ENCODE assay signal across 8 cellular contexts in the genomic region with DNA sequence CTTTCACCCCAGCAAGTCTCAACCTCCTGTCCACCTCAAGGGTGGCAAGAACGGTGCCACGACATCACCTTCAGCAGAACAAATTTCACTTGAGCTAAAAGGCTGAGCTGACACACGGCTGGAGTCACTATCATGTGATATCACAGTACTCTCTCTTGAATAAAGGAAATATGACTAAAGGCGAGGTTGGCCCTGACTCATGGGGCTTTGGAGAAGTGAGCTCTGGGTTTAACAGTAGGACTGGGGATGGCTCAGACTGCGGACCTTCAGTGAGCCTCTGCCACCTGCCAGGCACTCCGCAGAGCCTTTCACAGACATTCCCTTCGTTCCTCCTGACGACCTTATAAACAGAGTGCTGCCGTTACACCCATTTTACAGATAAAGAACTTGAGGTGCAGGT. TPM values are rescaled to one million over a fixed set of nuclear protein-coding genes. Genes with fewer than 3 reads are reported as not detected.
DNase-seq lines count a peak whose midpoint lies in the region; ATAC-seq and TF ChIP-seq lines count a peak whose summit lies in the region.

No MANE protein-coding gene starts in this region.

- peaks cover 60% of the 10 kb centered on the region for H3K27me3 Mint-ChIP-seq in activated naive CD8-positive, alpha-beta T cell treated with anti-CD3 and anti-CD28 coated beads for 36 hours

- DNase-seq in A673 (ENCODE audit: low spot score), result peak; percentile 23
- DNase-seq in HFF-Myc (ENCODE audit: extremely low read depth, low read depth), result peak; percentile 39
- peak; percentile 16 for DNase-seq in activated naive CD8-positive, alpha-beta T cell treated with anti-CD3 and anti-CD28 coated beads for 36 hours
- DNase-seq in lung (ENCODE audit: low spot score), result no peak
- no peak for DNase-seq in OCI-M1 (lab: John Stamatoyannopoulos, UW)
- no peak for DNase-seq in Right ventricle myocardium inferior (ENCODE audit: missing footprints)
- no peak for DNase-seq in NCI-H1417 treated with DMSO at 0.1 percent for 48 hours (lab: John Stamatoyannopoulos, UW)

- BruUV-seq in A673 (replicated peaks; lab: Mats Ljungman, UMichigan), result no TSS peak

- H3K27me3 ChIP-seq in A673 (replicated peaks; ENCODE audit: insufficient read depth, low read depth, low read length, poor library complexity) (no peaks in the 10 kb centered on the region), lung (ENCODE audit: control insufficient read depth, insufficient read depth) (no peaks in the 10 kb centered on the region)

- H3K36me3 Mint-ChIP-seq in activated naive CD8-positive, alpha-beta T cell treated with anti-CD3 and anti-CD28 coated beads for 36 hours, result no peaks in the 10 kb centered on the region

- H3K4me1 Mint-ChIP-seq in activated naive CD8-positive, alpha-beta T cell treated with anti-CD3 and anti-CD28 coated beads for 36 hours, result peaks cover 21% of the 10 kb centered on the region

- no peak overlapping the region for H3K27ac ChIP-seq in A673 (ENCODE audit: low read depth, low read length, poor library complexity, severe bottlenecking)
- H3K27ac ChIP-seq in lung (ENCODE audit: low read depth in 1 of 2, low read length in 1 of 2), result no peak overlapping the region

- no peak overlapping the region for H3K4me3 Mint-ChIP-seq in activated naive CD8-positive, alpha-beta T cell treated with anti-CD3 and anti-CD28 coated beads for 36 hours

- H3K9me3 Mint-ChIP-seq in activated naive CD8-positive, alpha-beta T cell treated with anti-CD3 and anti-CD28 coated beads for 36 hours, result peaks cover 5% of the 10 kb centered on the region

- CTCF ChIA-PET in A673 (lab: Charles Lee), result interaction anchor here (0.6 kb wide), 1 partner anchor 27 kb away, joined by 3 read pairs; no protein-coding TSS in a partner anchor

- intact Hi-C loops in A673 (cut with micrococcal nuclease; ENCODE audit: unreplicated experiment) (no loop called here), Right ventricle myocardium inferior (cut with DNase I) (no loop called here)

- ATAC-seq in lung (ENCODE audit: insufficient read depth, low FRiP score) (peak; percentile 79), GM19463 (IDR thresholded peaks at IDR 0.05; ENCODE audit: unreplicated experiment) (no peak), Right ventricle myocardium inferior (no peak)

- H3K4me3 ChIP-seq in A673 (ENCODE audit: low read depth, low read length, poor library complexity, severe bottlenecking) (no peak overlapping the region), HFF-Myc (replicated peaks; ENCODE audit: low read depth, low read length) (no peak overlapping the region), lung (no peak overlapping the region)

- TF ChIP-seq CTCF in A673 (conservative IDR thresholded peaks at IDR 0.05; ENCODE audit: low read depth, low read length) (no peak), HFF-Myc (IDR thresholded peaks at IDR 0.05; ENCODE audit: low read depth, low read length, missing control alignments) (no peak), lung (IDR thresholded peaks at IDR 0.05; ENCODE audit: control extremely low read depth, extremely low read depth) (no peak)

- H3K9me3 ChIP-seq in A673 (ENCODE audit: low read depth, low read length, poor library complexity, severe bottlenecking) (no peaks in the 10 kb centered on the region), lung (ENCODE audit: control insufficient read depth in 2 of 2, insufficient read depth in 1 of 2, low read length in 1 of 2) (no peaks in the 10 kb centered on the region)

- H3K36me3 ChIP-seq in A673 (ENCODE audit: insufficient read depth, low read length, poor library complexity, severe bottlenecking) (no peaks in the 10 kb centered on the region), lung (ENCODE audit: control insufficient read depth in 2 of 2, insufficient read depth in 2 of 2, low read length in 2 of 2) (no peaks in the 10 kb centered on the region)

- WGBS in lung, 2 donors, result 64 to 66% methylated on average over 9 of the region's 9 CpGs

- H3K27ac Mint-ChIP-seq in activated naive CD8-positive, alpha-beta T cell treated with anti-CD3 and anti-CD28 coated beads for 36 hours, result peak overlapping the region; percentile 47

- POLR2A ChIA-PET in A673 (lab: Charles Lee; ENCODE audit: low non-redundant PET), result no interaction called here

- peaks cover 7% of the 10 kb centered on the region for H3K4me1 ChIP-seq in A673 (ENCODE audit: insufficient read depth, low read length, poor library complexity, severe bottlenecking)
- peaks cover 0 to 2% of the 10 kb centered on the region in 2 donors for H3K4me1 ChIP-seq in lung (ENCODE audit: control insufficient read depth in 2 of 2, insufficient read depth in 2 of 2, low read length in 2 of 2)

RNA-seq across cellular contexts. Expression of gene SHC3, which starts 25.0 kb away (rescaled TPM):
- 5.5 and 6.6 TPM in 2 replicates for total RNA-seq in A673 (2021)
- not detected for total RNA-seq in activated naive CD8-positive, alpha-beta T cell treated with anti-CD3 and anti-CD28 coated beads for 36 hours
- 10 to 100 TPM in 1 of 2 donors, 1 to 10 TPM in 1; 3.8 to 19.2 TPM for total RNA-seq in lung
- 1 to 10 TPM; 1.8 to 4.2 TPM for polyA plus RNA-seq in lung
- total RNA-seq in Right ventricle myocardium inferior, result 1.1 TPM

Comparison
In these comparisons a context has a peak if more than half of its experiments do, and no peak if none do; other contexts are left out.
1. DNase-seq: peak in A673 (single experiment), HFF-Myc (single experiment) and activated naive CD8-positive, alpha-beta T cell treated with anti-CD3 and anti-CD28 coated beads for 36 hours (single experiment); none in lung (single experiment), OCI-M1 (single experiment), Right ventricle myocardium inferior (single experiment) and NCI-H1417 treated with DMSO at 0.1 percent for 48 hours (single experiment).